In the genomic region with DNA sequence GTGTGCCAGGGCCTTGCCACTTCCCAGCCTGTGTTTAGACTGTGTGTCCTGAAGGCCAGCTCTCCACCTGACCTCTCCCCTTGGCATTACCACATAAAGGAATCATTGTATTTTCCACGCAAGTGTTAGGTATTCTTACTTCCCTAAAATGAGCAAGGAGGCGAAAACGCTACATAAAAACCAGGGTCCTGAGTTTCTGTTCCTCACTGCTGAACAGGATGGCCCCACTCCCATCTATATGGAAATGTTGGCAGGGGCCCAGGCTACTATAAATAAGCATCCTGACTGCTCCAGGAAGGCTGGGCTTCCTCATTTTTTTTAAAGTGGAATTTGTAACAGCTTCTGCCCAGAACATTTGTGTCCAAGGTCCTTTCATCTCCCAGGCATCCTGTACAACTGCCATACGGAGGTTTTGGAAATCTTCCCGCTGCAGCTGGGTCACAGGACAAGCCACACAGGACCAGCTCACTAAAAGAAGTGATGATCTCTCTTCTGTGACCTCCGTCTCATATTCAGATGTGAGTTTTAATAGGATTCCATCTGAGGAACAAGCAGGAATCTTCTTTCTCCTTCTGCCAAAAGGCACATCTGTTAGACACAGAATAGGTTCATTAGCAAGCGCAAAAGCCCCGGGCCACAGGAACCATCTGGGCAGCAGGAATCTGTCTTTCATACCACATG, we compare ENCODE assay signal across 12 cellular contexts. TPM values are rescaled to one million over a fixed set of nuclear protein-coding genes. Genes with fewer than 3 reads are reported as not detected.
A peak's percentile ranks its signal among the peaks of the same experiment; 100 is the strongest.
DNase-seq lines count a peak whose midpoint lies in the region; ATAC-seq lines count a peak whose summit lies in the region.
"Had no signal": no experiment of that assay in that cellular context is flagged by ENCODE, and none has a peak within 500 bp of the region (broad histone marks: within the 10 kb centered on the region; RNA-seq: fewer than 3 reads in every experiment).

No MANE protein-coding gene starts in this region.

- H3K4me3 ChIP-seq in esophagus (ENCODE audit: low read depth in 1 of 2, low read length in 2 of 2) = no peak overlapping the region
- H3K4me3 ChIP-seq in CD8-positive, alpha-beta memory T cell (ENCODE audit: low read length) = no peak overlapping the region
- H3K4me3 ChIP-seq: SK-N-MC had no signal

- H3K36me3 ChIP-seq in esophagus (ENCODE audit: control insufficient read depth in 2 of 2, insufficient read depth in 2 of 2, low read length in 1 of 2) = peaks cover 0 to 8% of the 10 kb centered on the region in 2 donors
- no peaks in the 10 kb centered on the region for H3K36me3 ChIP-seq in CD8-positive, alpha-beta memory T cell (ENCODE audit: insufficient read depth, low read length)

- no peaks in the 10 kb centered on the region for H3K27me3 ChIP-seq in esophagus (ENCODE audit: control insufficient read depth in 1 of 2, insufficient read depth in 2 of 2, low read length in 2 of 2)
- H3K27me3 ChIP-seq in CD8-positive, alpha-beta memory T cell (ENCODE audit: insufficient read depth, low read length, poor library complexity, severe bottlenecking) = no peaks in the 10 kb centered on the region

- intact Hi-C loops in Right ventricle myocardium inferior (cut with DNase I) (loop anchor here (2.0 kb wide), 1 partner anchor 23 kb away; no protein-coding TSS in a partner anchor), cardiac septum (cut with DNase I) (no loop called here)

- peaks cover 0 to 3% of the 10 kb centered on the region in 2 donors for H3K4me1 ChIP-seq in esophagus (ENCODE audit: control insufficient read depth in 2 of 2, insufficient read depth in 2 of 2, low read length in 1 of 2)
- no peaks in the 10 kb centered on the region for H3K4me1 ChIP-seq in CD8-positive, alpha-beta memory T cell (ENCODE audit: insufficient read depth, low read length)

- CTCF ChIA-PET in CD8-positive, alpha-beta memory T cell (lab: Charles Lee) = no interaction called here
- CTCF ChIA-PET in activated CD8-positive, alpha-beta memory T cell treated with anti-CD3 and anti-CD28 coated beads, Interleukin-2, amount 10 ng/mL, durations not matched to agents 7 days and 5 days (lab: Charles Lee) = interaction anchor here (1.4 kb wide), 1 partner anchor 9 kb away, joined by 4 read pairs; no protein-coding TSS in a partner anchor

- POLR2A ChIA-PET in CD8-positive, alpha-beta memory T cell (lab: Charles Lee) = no interaction called here

- H3K9me3 Mint-ChIP-seq in CD8-positive, alpha-beta memory T cell = no peaks in the 10 kb centered on the region
- no peaks in the 10 kb centered on the region for H3K9me3 Mint-ChIP-seq in activated CD8-positive, alpha-beta memory T cell treated with anti-CD3 and anti-CD28 coated beads, Interleukin-2, amount 10 ng/mL, durations not matched to agents 7 days and 5 days (ENCODE audit: low read depth)

- H3K4me3 Mint-ChIP-seq in CD8-positive, alpha-beta memory T cell = no peak overlapping the region
- no peak overlapping the region for H3K4me3 Mint-ChIP-seq in activated CD8-positive, alpha-beta memory T cell treated with anti-CD3 and anti-CD28 coated beads, Interleukin-2, amount 10 ng/mL, durations not matched to agents 7 days and 5 days

- peak overlapping the region; percentile 24 to 33 for H3K27ac ChIP-seq in esophagus (ENCODE audit: low read depth in 2 of 2, low read length in 1 of 2)
- H3K27ac ChIP-seq in CD8-positive, alpha-beta memory T cell (ENCODE audit: low read depth, low read length) = no peak overlapping the region
- H3K27ac ChIP-seq: SK-N-MC had no signal

- ATAC-seq in Right ventricle myocardium inferior (peak; percentile 85), GM19467 (IDR thresholded peaks at IDR 0.05; ENCODE audit: unreplicated experiment) (no peak), HG03460 (IDR thresholded peaks at IDR 0.05; ENCODE audit: unreplicated experiment) (no peak)
- ATAC-seq in activated CD8-positive, alpha-beta memory T cell treated with anti-CD3 and anti-CD28 coated beads, Interleukin-2, amount 10 ng/mL, durations not matched to agents 7 days and 5 days = no peak

- no peaks in the 10 kb centered on the region for H3K27me3 Mint-ChIP-seq in CD8-positive, alpha-beta memory T cell
- H3K27me3 Mint-ChIP-seq in activated CD8-positive, alpha-beta memory T cell treated with anti-CD3 and anti-CD28 coated beads, Interleukin-2, amount 10 ng/mL, durations not matched to agents 7 days and 5 days = no peaks in the 10 kb centered on the region

- no peaks in the 10 kb centered on the region for H3K9me3 ChIP-seq in esophagus (ENCODE audit: control insufficient read depth in 2 of 2, insufficient read depth in 1 of 2, low read depth in 1 of 2, low read length in 1 of 2)
- H3K9me3 ChIP-seq in CD8-positive, alpha-beta memory T cell (ENCODE audit: low read length) = no peaks in the 10 kb centered on the region

- 62 to 68% methylated on average over 8 of the region's 8 CpGs for WGBS in esophagus, 2 donors

- H3K4me1 Mint-ChIP-seq in CD8-positive, alpha-beta memory T cell = no peaks in the 10 kb centered on the region
- no peaks in the 10 kb centered on the region for H3K4me1 Mint-ChIP-seq in activated CD8-positive, alpha-beta memory T cell treated with anti-CD3 and anti-CD28 coated beads, Interleukin-2, amount 10 ng/mL, durations not matched to agents 7 days and 5 days

- peaks cover 0 to 65% (median 22%) of the 10 kb centered on the region in 3 donors for H3K36me3 Mint-ChIP-seq in CD8-positive, alpha-beta memory T cell
- H3K36me3 Mint-ChIP-seq in activated CD8-positive, alpha-beta memory T cell treated with anti-CD3 and anti-CD28 coated beads, Interleukin-2, amount 10 ng/mL, durations not matched to agents 7 days and 5 days = peaks cover 1% of the 10 kb centered on the region

- H3K27ac Mint-ChIP-seq in CD8-positive, alpha-beta memory T cell = peak overlapping the region in 2 of 8 donors; percentile 18 to 38
- H3K27ac Mint-ChIP-seq in activated CD8-positive, alpha-beta memory T cell treated with anti-CD3 and anti-CD28 coated beads, Interleukin-2, amount 10 ng/mL, durations not matched to agents 7 days and 5 days = no peak overlapping the region

- DNase-seq in Right ventricle myocardium inferior (ENCODE audit: missing footprints) (no peak), cardiac septum (ENCODE audit: low spot score) (no peak), midbrain (lab: John Stamatoyannopoulos, UW) (peak; percentile 18)
- DNase-seq in CD8-positive, alpha-beta memory T cell = no peak
- no peak for DNase-seq in activated CD8-positive, alpha-beta memory T cell treated with anti-CD3 and anti-CD28 coated beads, Interleukin-2, amount 10 ng/mL, durations not matched to agents 7 days and 5 days
- DNase-seq: ACHN, islet precursor cell, NCI-H1417 treated with DMSO at 0.1 percent for 48 hours had no signal

RNA-seq across cellular contexts. Expression of a gene that starts 56.5 kb away (rescaled TPM):
- total RNA-seq in Right ventricle myocardium inferior (34.1 TPM), cardiac septum (30.5 TPM)
- 1 to 10 TPM; 3.2 to 6.0 TPM for polyA plus RNA-seq in esophagus
- total RNA-seq in CD8-positive, alpha-beta memory T cell = 10 to 100 TPM; 27.0 to 27.2 TPM
- 5.8 TPM for polyA plus RNA-seq in CD8-positive, alpha-beta memory T cell
- 10 to 100 TPM; 47.7 to 65.2 TPM for total RNA-seq in activated CD8-positive, alpha-beta memory T cell treated with anti-CD3 and anti-CD28 coated beads, Interleukin-2, amount 10 ng/mL, durations not matched to agents 7 days and 5 days
